Comparison of ENCODE assay signal across 22 cellular contexts in the genomic region with DNA sequence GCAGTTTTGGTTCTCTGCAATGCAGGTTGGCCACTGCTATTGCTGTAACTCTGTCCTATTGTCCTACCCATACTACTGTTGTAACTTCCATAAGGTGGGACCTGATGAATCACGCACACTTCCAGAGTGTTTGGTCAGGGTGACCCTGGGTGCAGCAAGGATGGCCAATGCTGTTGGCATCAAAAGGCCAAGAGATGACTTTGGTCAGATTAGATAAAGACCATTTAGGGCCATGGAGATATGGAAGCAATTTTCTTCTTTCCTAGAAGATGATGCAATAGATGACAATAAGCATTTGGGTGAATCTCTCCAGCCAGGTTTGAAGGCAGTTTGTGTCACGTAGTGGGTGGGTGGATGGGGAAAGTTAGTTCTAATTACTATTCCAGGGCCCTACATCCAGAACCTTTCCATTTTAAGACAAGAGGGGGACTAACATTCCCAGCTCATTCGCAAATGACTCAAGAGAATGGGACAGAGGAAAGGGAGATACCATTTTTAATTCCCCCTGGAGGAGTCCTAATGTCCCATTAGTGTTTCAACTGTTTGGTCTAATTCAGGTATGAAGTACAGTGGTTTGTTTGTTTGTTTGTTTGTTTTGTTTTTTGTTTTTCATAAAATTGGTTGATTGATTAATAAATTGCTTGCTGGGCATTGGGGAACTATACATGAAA. TPM values are rescaled to one million over a fixed set of nuclear protein-coding genes. Genes with fewer than 3 reads are reported as not detected.
DNase-seq lines count a peak whose midpoint lies in the region; ATAC-seq and TF ChIP-seq lines count a peak whose summit lies in the region.
"Had no signal": no experiment of that assay in that cellular context is flagged by ENCODE, and none has a peak within 500 bp of the region (broad histone marks: within the 10 kb centered on the region; RNA-seq: fewer than 3 reads in every experiment).

No MANE protein-coding gene starts in this region.

- H3K36me3 ChIP-seq in left ventricle myocardium inferior, result no peaks in the 10 kb centered on the region

- H3K27me3 Mint-ChIP-seq in natural killer cell treated with Interleukin-12 subunit alpha and Interleukin-12 subunit beta and Interleukin-15 and Interleukin-18, amount 100 ng/mL, for 72 hours, result peaks cover 0 to 3% of the 10 kb centered on the region in 2 donors
- peaks cover 27% of the 10 kb centered on the region for H3K27me3 Mint-ChIP-seq in activated CD8-positive, alpha-beta T cell treated with anti-CD3 and anti-CD28 coated beads, Interleukin-2, amount 10 ng/mL, durations not matched to agents 7 days and 5 days (ENCODE audit: low read depth)

- H3K9me3 ChIP-seq in left ventricle myocardium inferior (replicated peaks), result no peaks in the 10 kb centered on the region

- POLR2A ChIA-PET in RWPE1 (lab: Yijun Ruan, JAX; ENCODE audit: low non-redundant PET), result no interaction called here
- POLR2A ChIA-PET in activated CD8-positive, alpha-beta T cell treated with anti-CD3 and anti-CD28 coated beads, Interleukin-2, amount 10 ng/mL, durations not matched to agents 7 days and 5 days (lab: Charles Lee), result no interaction called here

- TF ChIP-seq CTCF in left ventricle myocardium inferior (IDR thresholded peaks at IDR 0.05; ENCODE audit: borderline replicate concordance), result no peak
- TF ChIP-seq CTCF in RWPE1 (conservative IDR thresholded peaks at IDR 0.05; ENCODE audit: low read depth), result no peak
- no peak for TF ChIP-seq CTCF in foreskin keratinocyte (conservative IDR thresholded peaks at IDR 0.05)

- H3K27me3 ChIP-seq in left ventricle myocardium inferior (ENCODE audit: low read depth) (peaks cover 7% of the 10 kb centered on the region), foreskin keratinocyte (no peaks in the 10 kb centered on the region)

- no peak overlapping the region for H3K27ac Mint-ChIP-seq in natural killer cell treated with Interleukin-12 subunit alpha and Interleukin-12 subunit beta and Interleukin-15 and Interleukin-18, amount 100 ng/mL, for 72 hours
- H3K27ac Mint-ChIP-seq in activated CD8-positive, alpha-beta T cell treated with anti-CD3 and anti-CD28 coated beads, Interleukin-2, amount 10 ng/mL, durations not matched to agents 7 days and 5 days, result no peak overlapping the region
- H3K27ac Mint-ChIP-seq: CD14-positive monocyte, HFFc6 had no signal

- H3K4me1 ChIP-seq in left ventricle myocardium inferior (no peaks in the 10 kb centered on the region), foreskin keratinocyte (peaks cover 22% of the 10 kb centered on the region)

- no peaks in the 10 kb centered on the region for H3K9me3 Mint-ChIP-seq in natural killer cell treated with Interleukin-12 subunit alpha and Interleukin-12 subunit beta and Interleukin-15 and Interleukin-18, amount 100 ng/mL, for 72 hours
- H3K9me3 Mint-ChIP-seq in activated CD8-positive, alpha-beta T cell treated with anti-CD3 and anti-CD28 coated beads, Interleukin-2, amount 10 ng/mL, durations not matched to agents 7 days and 5 days (ENCODE audit: insufficient read depth), result no peaks in the 10 kb centered on the region
- H3K9me3 Mint-ChIP-seq: CD14-positive monocyte, HFFc6 had no signal

- H3K27ac ChIP-seq in left ventricle myocardium inferior (replicated peaks), result peak overlapping the region; percentile 3
- peak overlapping the region; percentile 96; the same call in 1 of the 2 replicates for H3K27ac ChIP-seq in RWPE1
- H3K27ac ChIP-seq in foreskin keratinocyte, result peak overlapping the region; percentile 80

- intact Hi-C loops in left ventricle myocardium inferior (cut with micrococcal nuclease), result no loop called here
- intact Hi-C loops in left cardiac atrium (cut with DNase I), result no loop called here

- CTCF ChIA-PET in RWPE1 (lab: Yijun Ruan, JAX), result interaction anchor here (0.7 kb wide), 2 partner anchors 20 to 106 kb away, joined by 4 read pairs; no protein-coding TSS in a partner anchor
- CTCF ChIA-PET in activated CD8-positive, alpha-beta T cell treated with anti-CD3 and anti-CD28 coated beads, Interleukin-2, amount 10 ng/mL, durations not matched to agents 7 days and 5 days (lab: Charles Lee), result interaction anchor here (1.0 to 1.3 kb wide), 2 partner anchors 11 to 137 kb away, joined by 3 to 4 read pairs; no protein-coding TSS in a partner anchor

- no peak overlapping the region for H3K4me3 ChIP-seq in left ventricle myocardium inferior

- no peak overlapping the region for H3K4me3 Mint-ChIP-seq in natural killer cell treated with Interleukin-12 subunit alpha and Interleukin-12 subunit beta and Interleukin-15 and Interleukin-18, amount 100 ng/mL, for 72 hours
- no peak overlapping the region for H3K4me3 Mint-ChIP-seq in activated CD8-positive, alpha-beta T cell treated with anti-CD3 and anti-CD28 coated beads, Interleukin-2, amount 10 ng/mL, durations not matched to agents 7 days and 5 days
- H3K4me3 Mint-ChIP-seq: HFFc6 had no signal

- no peaks in the 10 kb centered on the region for H3K36me3 Mint-ChIP-seq in natural killer cell treated with Interleukin-12 subunit alpha and Interleukin-12 subunit beta and Interleukin-15 and Interleukin-18, amount 100 ng/mL, for 72 hours
- no peaks in the 10 kb centered on the region for H3K36me3 Mint-ChIP-seq in activated CD8-positive, alpha-beta T cell treated with anti-CD3 and anti-CD28 coated beads, Interleukin-2, amount 10 ng/mL, durations not matched to agents 7 days and 5 days (ENCODE audit: low read depth)
- H3K36me3 Mint-ChIP-seq: CD14-positive monocyte had no signal

- H3K4me1 Mint-ChIP-seq in natural killer cell treated with Interleukin-12 subunit alpha and Interleukin-12 subunit beta and Interleukin-15 and Interleukin-18, amount 100 ng/mL, for 72 hours (ENCODE audit: low read depth in 2 of 2), result peaks cover 9 to 10% of the 10 kb centered on the region in 2 donors
- H3K4me1 Mint-ChIP-seq in activated CD8-positive, alpha-beta T cell treated with anti-CD3 and anti-CD28 coated beads, Interleukin-2, amount 10 ng/mL, durations not matched to agents 7 days and 5 days (ENCODE audit: low read depth), result peaks cover 5% of the 10 kb centered on the region

- DNase-seq in left ventricle myocardium inferior (no peak), left cardiac atrium (no peak), RWPE1 (ENCODE audit: low spot score) (no peak), foreskin keratinocyte (no peak), NCI-H82 treated with DMSO at 0.1 percent for 48 hours (lab: John Stamatoyannopoulos, UW; ENCODE audit: unreplicated experiment) (no peak)
- DNase-seq in natural killer cell treated with Interleukin-12 subunit alpha and Interleukin-12 subunit beta and Interleukin-15 and Interleukin-18, amount 100 ng/mL, for 72 hours (ENCODE audit: low spot score), result no peak
- DNase-seq in activated CD8-positive, alpha-beta T cell treated with anti-CD3 and anti-CD28 coated beads, Interleukin-2, amount 10 ng/mL, durations not matched to agents 7 days and 5 days, result no peak
- DNase-seq: 8988T, AML-193, EL, GF-D8, GOT3, HFFc6, KG1, NCI-H1105, NCI-H2081, NCI-H2171, NCI-H345, NCI-H524, NCI-H774 had no signal

- ATAC-seq in left cardiac atrium (no peak), foreskin keratinocyte (no peak)
- no peak for ATAC-seq in natural killer cell treated with Interleukin-12 subunit alpha and Interleukin-12 subunit beta and Interleukin-15 and Interleukin-18, amount 100 ng/mL, for 72 hours
- no peak for ATAC-seq in activated CD8-positive, alpha-beta T cell treated with anti-CD3 and anti-CD28 coated beads, Interleukin-2, amount 10 ng/mL, durations not matched to agents 7 days and 5 days
- ATAC-seq: SK-N-SH treated with all-trans-retinoic acid at 6 μM for 48 hours had no signal

RNA-seq across cellular contexts. Expression of gene KLHL31, which starts 35.6 kb away (rescaled TPM):
- total RNA-seq in left ventricle myocardium inferior, result 299 TPM
- 100 to 1,000 TPM; 165 to 238 TPM for total RNA-seq in left cardiac atrium
- 0.10 and 0.18 TPM in 2 replicates for total RNA-seq in foreskin keratinocyte
- polyA plus RNA-seq in foreskin keratinocyte, result 0.03 and 0.04 TPM in 2 replicates
- total RNA-seq in natural killer cell treated with Interleukin-12 subunit alpha and Interleukin-12 subunit beta and Interleukin-15 and Interleukin-18, amount 100 ng/mL, for 72 hours, result under 1 TPM; 0.12 to 0.22 TPM
- total RNA-seq in activated CD8-positive, alpha-beta T cell treated with anti-CD3 and anti-CD28 coated beads, Interleukin-2, amount 10 ng/mL, durations not matched to agents 7 days and 5 days, result under 1 TPM; 0.13 to 0.16 TPM
- total RNA-seq: HFFc6 had no signal
- polyA plus RNA-seq: CD14-positive monocyte had no signal

Comparison
In these comparisons a context has a peak if more than half of its experiments do, and no peak if none do; other contexts are left out.
1. H3K27ac ChIP-seq: peak in every context shown above with its lines; median percentile 96 in RWPE1; 80 in foreskin keratinocyte; 3 in left ventricle myocardium inferior.
2. RNA of gene KLHL31, which starts 35.6 kb away (total RNA-seq): 299 TPM in left ventricle myocardium inferior (single experiment) and 165 to 238 TPM in left cardiac atrium; 0.12 to 0.22 TPM in natural killer cell treated with Interleukin-12 subunit alpha and Interleukin-12 subunit beta and Interleukin-15 and Interleukin-18, amount 100 ng/mL, for 72 hours, 0.10 to 0.18 TPM in foreskin keratinocyte and 0.13 to 0.16 TPM in activated CD8-positive, alpha-beta T cell treated with anti-CD3 and anti-CD28 coated beads, Interleukin-2, amount 10 ng/mL, durations not matched to agents 7 days and 5 days; every median in the first group is over 100 times any median in the second.